5 cellular contexts compared by ENCODE assay signal in genomic region chr4:119339895-119340294, GRCh38. TPM values are rescaled to one million over a fixed set of nuclear protein-coding genes. Genes with fewer than 3 reads are reported as not detected.
"Had no signal": no experiment of that assay in that cellular context is flagged by ENCODE, and none has a peak within 500 bp of the region (broad histone marks: within the 10 kb centered on the region; RNA-seq: fewer than 3 reads in every experiment).

No MANE protein-coding gene starts in this region.

RNA-seq across cellular contexts. Expression of gene FABP2, which starts 18.0 kb away (rescaled TPM):
- total RNA-seq: HT-29, HT1080, IMR-90, K562 had no signal
- polyA plus RNA-seq: IgD-negative memory B cell, IMR-90, K562 had no signal
